ENCODE assay signal across 24 cellular contexts in genomic region chr7:28091190-28091589, GRCh38.
"Had no signal": no experiment of that assay in that cellular context is flagged by ENCODE, and none has a peak within 500 bp of the region (broad histone marks: within the 10 kb centered on the region; RNA-seq: fewer than 3 reads in every experiment).

No MANE protein-coding gene starts in this region.

- H3K9me3 Mint-ChIP-seq: activated naive CD8-positive, alpha-beta T cell treated with anti-CD3 and anti-CD28 coated beads for 36 hours; activated T-cell treated with anti-CD3 and anti-CD28 coated beads, Interleukin-2, amount 50 U/mL, for 4 hours; activated T-helper 2 cell treated with anti-CD3 and anti-CD28 coated beads, Interferon-gamma antibody, Interleukin-2, Interleukin-4, amounts not matched to agents 10 μg/mL and 5 μg/mL and 100 μg/mL, durations not matched to agents 14 hours and 24 hours and 36 hours; endodermal cell; neural progenitor cell; WTC11 had no signal

- H3K4me3 ChIP-seq: left lung, lung, neural progenitor cell, right lobe of liver, spleen, upper lobe of left lung had no signal

- H3K36me3 Mint-ChIP-seq: naive thymus-derived CD8-positive, alpha-beta T cell; neural progenitor cell; WTC11 had no signal

- H3K27me3 Mint-ChIP-seq: activated naive CD8-positive, alpha-beta T cell treated with anti-CD3 and anti-CD28 coated beads for 36 hours; naive thymus-derived CD8-positive, alpha-beta T cell had no signal

- H3K9ac ChIP-seq: neural progenitor cell had no signal

- DNase-seq: activated CD4-positive, alpha-beta T cell treated with anti-CD3 and anti-CD28 coated beads, Interleukin-2, amount 50 U/mL, for 4 hours; activated CD8-positive, alpha-beta memory T cell treated with anti-CD3 and anti-CD28 coated beads, Interleukin-2, amount 50 U/mL, for 48 hours; activated naive CD4-positive, alpha-beta T cell treated with Interleukin-2 at 50 U/mL for 16 hours; activated naive CD8-positive, alpha-beta T cell treated with anti-CD3 and anti-CD28 coated beads for 36 hours; activated T-cell treated with anti-CD3 and anti-CD28 coated beads, Interleukin-2, amount 50 U/mL, for 4 hours; cortex of kidney; endodermal cell; foreskin melanocyte; kidney glomerular epithelial cell; left lung; naive thymus-derived CD8-positive, alpha-beta T cell; posterior cingulate gyrus; right lobe of liver; spleen; stimulated activated CD4-positive, alpha-beta T cell treated with anti-CD3 and anti-CD28 coated beads, Interleukin-4, amount 100 ng/mL, for 24 hours; stimulated activated naive CD8-positive, alpha-beta T cell treated with anti-CD3 and anti-CD28 coated beads, Interleukin-15, Interleukin-2, amounts not matched to agents 100 U/mL and 50 U/mL, for 24 hours; T-helper 9 cell; upper lobe of left lung had no signal

- H3K27ac Mint-ChIP-seq: activated naive CD8-positive, alpha-beta T cell treated with anti-CD3 and anti-CD28 coated beads for 36 hours; activated T-helper 2 cell treated with anti-CD3 and anti-CD28 coated beads, Interferon-gamma antibody, Interleukin-2, Interleukin-4, amounts not matched to agents 10 μg/mL and 5 μg/mL and 100 μg/mL, durations not matched to agents 14 hours and 24 hours and 36 hours; endodermal cell; naive thymus-derived CD8-positive, alpha-beta T cell; neural progenitor cell; WTC11 had no signal

- H3K9me3 ChIP-seq: left lung, right lobe of liver, spleen, upper lobe of left lung had no signal

- FAIRE-seq: astrocyte, bronchial epithelial cell had no signal

- H3K4me3 Mint-ChIP-seq: activated naive CD8-positive, alpha-beta T cell treated with anti-CD3 and anti-CD28 coated beads for 36 hours; activated T-cell treated with anti-CD3 and anti-CD28 coated beads, Interleukin-2, amount 50 U/mL, for 4 hours; endodermal cell; naive thymus-derived CD8-positive, alpha-beta T cell; neural progenitor cell; WTC11 had no signal

- H3K36me3 ChIP-seq: left lung, neural progenitor cell, right lobe of liver, upper lobe of left lung had no signal

- H3K27ac ChIP-seq: left lung, neural progenitor cell, right lobe of liver, spleen, upper lobe of left lung had no signal

- H3K4me1 ChIP-seq: neural progenitor cell, right lobe of liver had no signal
